In genomic region chr19:49803529-49803856, GRCh38 we compare ENCODE assay signal across 1 cellular context.
TF ChIP-seq lines count a peak whose summit lies in the region.

No MANE protein-coding gene starts in this region.

TF ChIP-seq in WTC11, 78 proteins besides CTCF, POLR2A, EP300 and RAD21 (continued from another document):
- no peak for TF ChIP-seq ERG (CRISPR knock-in tag; IDR thresholded peaks at IDR 0.05)
